Comparison of ENCODE assay signal across 8 cellular contexts in the genomic region with DNA sequence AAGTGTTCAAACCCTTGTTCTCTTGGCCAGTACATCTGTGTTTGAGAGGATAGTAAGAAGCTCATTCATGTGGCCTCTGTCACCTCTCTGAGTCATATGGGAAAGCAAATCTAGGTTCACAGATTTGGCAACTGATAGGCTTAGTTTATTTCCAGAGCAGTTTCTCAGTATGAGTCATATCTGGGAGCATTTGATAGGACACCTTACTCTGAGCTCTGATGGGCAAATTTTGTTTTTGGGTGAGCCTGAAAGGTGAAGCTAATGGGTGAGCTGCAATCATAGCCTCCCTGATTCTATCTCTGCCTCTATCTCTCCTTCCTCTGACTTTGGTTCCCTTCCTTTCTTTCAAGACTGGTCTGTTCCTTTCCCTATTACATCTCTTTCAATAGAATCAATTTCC.
DNase-seq lines count a peak whose midpoint lies in the region; ATAC-seq, FAIRE-seq and TF ChIP-seq lines count a peak whose summit lies in the region.

No MANE protein-coding gene starts in this region.

- no peak overlapping the region for H3K4me3 ChIP-seq in adipocyte (ENCODE audit: low read length)
- no peak overlapping the region for H3K4me3 ChIP-seq in lower lobe of right lung

- no peaks in the 10 kb centered on the region for H3K36me3 ChIP-seq in adipocyte (ENCODE audit: control insufficient read depth, insufficient read depth, low read length, severe bottlenecking)
- H3K36me3 ChIP-seq in lower lobe of right lung = no peaks in the 10 kb centered on the region

- peak; percentile 66 for DNase-seq in COLO829 (ENCODE audit: low spot score)
- peak; percentile 26 for DNase-seq in adipocyte (ENCODE audit: low read depth)
- peak; percentile 63 for DNase-seq in urothelium cell line (ENCODE audit: low spot score)
- no peak for DNase-seq in activated effector memory CD4-positive, alpha-beta T cell treated with Interleukin-2 at 50 U/mL for 16 hours
- DNase-seq in Right ventricle myocardium inferior (ENCODE audit: missing footprints) = no peak
- DNase-seq in lower lobe of right lung = no peak

- H3K9me3 ChIP-seq in adipocyte (ENCODE audit: control insufficient read depth, low read length) (peaks cover 4% of the 10 kb centered on the region), lower lobe of right lung (peaks cover 6% of the 10 kb centered on the region)

- intact Hi-C loops in Right ventricle myocardium inferior (cut with DNase I) = no loop called here
- intact Hi-C loops in lower lobe of right lung (cut with DNase I) = no loop called here

- no peak for FAIRE-seq in urothelium cell line (lab: Jason Lieb, UNC)

- H3K4me1 ChIP-seq in adipocyte (ENCODE audit: control insufficient read depth, insufficient read depth, low read length) (peaks cover 13% of the 10 kb centered on the region), lower lobe of right lung (no peaks in the 10 kb centered on the region)

- no peak overlapping the region for H3K9ac ChIP-seq in adipocyte (ENCODE audit: low read length)

- H3K27me3 ChIP-seq in adipocyte (replicated peaks; ENCODE audit: control insufficient read depth, insufficient read depth, low read length) (no peaks in the 10 kb centered on the region), lower lobe of right lung (ENCODE audit: low read depth) (no peaks in the 10 kb centered on the region)

- H3K27ac ChIP-seq in lower lobe of right lung = no peak overlapping the region

- TF ChIP-seq CTCF in lower lobe of right lung (IDR thresholded peaks at IDR 0.05) = no peak

- ATAC-seq in GM19372 (IDR thresholded peaks at IDR 0.05; ENCODE audit: low read depth, unreplicated experiment) (peak; percentile 81), HG03175 (IDR thresholded peaks at IDR 0.05; ENCODE audit: unreplicated experiment) (peak; percentile 93), Right ventricle myocardium inferior (no peak), lower lobe of right lung (no peak)

Comparison
In these comparisons a context has a peak if more than half of its experiments do, and no peak if none do; other contexts are left out.
1. DNase-seq: peak in COLO829 (single experiment), adipocyte (single experiment) and urothelium cell line (single experiment); none in activated effector memory CD4-positive, alpha-beta T cell treated with Interleukin-2 at 50 U/mL for 16 hours (single experiment), Right ventricle myocardium inferior (single experiment) and lower lobe of right lung (single experiment).
2. ATAC-seq: peak in GM19372 (single experiment) and HG03175 (single experiment); none in Right ventricle myocardium inferior (single experiment) and lower lobe of right lung (0 of 2).